1 cellular context compared by ENCODE assay signal in genomic region chr6:14658909-14659561, GRCh38.
A peak's percentile ranks its signal among the peaks of the same experiment; 100 is the strongest.
TF ChIP-seq lines count a peak whose summit lies in the region.

No MANE protein-coding gene starts in this region.

TF ChIP-seq in GM12878, 131 proteins besides CTCF, POLR2A, EP300 and RAD21 (continued from another document):
- no peak for TF ChIP-seq ZSCAN29 (IDR thresholded peaks at IDR 0.05)
- no peak for TF ChIP-seq JUNB (IDR thresholded peaks at IDR 0.05)
- no peak for TF ChIP-seq NR2F1 (conservative IDR thresholded peaks at IDR 0.05)
- TF ChIP-seq JUND (IDR thresholded peaks at IDR 0.05; ENCODE audit: low read depth, low read length), result no peak
- peak; percentile 34 for TF ChIP-seq RUNX3 (IDR thresholded peaks at IDR 0.05; ENCODE audit: low read length)
- peak in 1 of 2 experiments; percentile 40; a peak in 2 of 4 replicates for TF ChIP-seq IKZF2 (IDR thresholded peaks at IDR 0.05)
- TF ChIP-seq POU2F2 (IDR thresholded peaks at IDR 0.05; ENCODE audit: borderline replicate concordance, low read depth, low read length), result no peak
- TF ChIP-seq BHLHE40 (IDR thresholded peaks at IDR 0.05; ENCODE audit: borderline replicate concordance in 1 of 2, low read depth in 2 of 2, low read length in 1 of 2), result peak; percentile 68 to 81
- TF ChIP-seq ZNF24 (IDR thresholded peaks at IDR 0.05), result no peak
